17 cellular contexts compared by ENCODE assay signal in the genomic region with DNA sequence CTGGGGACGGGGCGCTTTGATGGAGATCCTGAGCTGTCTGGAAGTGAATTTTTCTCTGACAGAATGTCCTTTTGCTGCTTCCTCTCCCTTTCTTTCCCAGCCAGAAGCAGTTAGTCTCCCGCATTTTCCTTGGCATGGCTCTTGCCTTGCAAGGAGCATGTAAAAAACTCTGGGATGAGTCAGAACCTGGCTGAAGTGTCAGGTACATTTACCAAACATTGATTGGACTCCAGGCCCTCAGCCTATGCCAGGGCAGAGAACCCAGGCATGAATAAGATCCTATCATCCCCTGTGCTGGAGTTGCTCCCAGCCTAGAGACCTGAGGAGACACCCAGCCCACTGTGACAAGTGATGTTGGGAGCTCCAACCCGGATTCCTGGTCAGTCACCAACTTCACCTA. TPM values are rescaled to one million over a fixed set of nuclear protein-coding genes. Genes with fewer than 3 reads are reported as not detected.
DNase-seq lines count a peak whose midpoint lies in the region; ATAC-seq, FAIRE-seq and TF ChIP-seq lines count a peak whose summit lies in the region.
"Had no signal": no experiment of that assay in that cellular context is flagged by ENCODE, and none has a peak within 500 bp of the region (broad histone marks: within the 10 kb centered on the region; RNA-seq: fewer than 3 reads in every experiment).

No MANE protein-coding gene starts in this region.

- intact Hi-C loops in activated CD4-positive, alpha-beta T cell treated with anti-CD3 and anti-CD28 coated beads, Interleukin-2, amount 10 ng/mL, durations not matched to agents 24 days and 14 days (cut with micrococcal nuclease), result no loop called here
- intact Hi-C loops in cardiac septum (cut with DNase I), result no loop called here

- H3K27ac ChIP-seq in foreskin keratinocyte, result no peak overlapping the region
- H3K27ac ChIP-seq: Peyer's patch had no signal

- H3K27me3 ChIP-seq in bronchial epithelial cell (ENCODE audit: control insufficient read depth, insufficient read depth, low read length), result no peaks in the 10 kb centered on the region
- no peaks in the 10 kb centered on the region for H3K27me3 ChIP-seq in foreskin keratinocyte
- H3K27me3 ChIP-seq: Peyer's patch had no signal

- H3K4me3 Mint-ChIP-seq in stimulated activated naive B cell treated with anti-CD40 and anti-IgM and Interleukin-4, amounts not matched to agents 10 μg/mL and 1 μg/mL and 100 μg/mL, for 72 hours, result no peak overlapping the region
- no peak overlapping the region for H3K4me3 Mint-ChIP-seq in activated CD4-positive, alpha-beta T cell treated with anti-CD3 and anti-CD28 coated beads, Interleukin-2, amount 10 ng/mL, durations not matched to agents 24 days and 14 days
- H3K4me3 Mint-ChIP-seq: B cell; CD4-positive, alpha-beta T cell had no signal

- no peaks in the 10 kb centered on the region for H3K36me3 ChIP-seq in bronchial epithelial cell (ENCODE audit: control insufficient read depth, insufficient read depth, low read length)
- H3K36me3 ChIP-seq: Peyer's patch had no signal

- no peaks in the 10 kb centered on the region for H3K27me3 Mint-ChIP-seq in stimulated activated naive B cell treated with anti-CD40 and anti-IgM and Interleukin-4, amounts not matched to agents 10 μg/mL and 1 μg/mL and 100 μg/mL, for 72 hours
- H3K27me3 Mint-ChIP-seq in activated CD4-positive, alpha-beta T cell treated with anti-CD3 and anti-CD28 coated beads, Interleukin-2, amount 10 ng/mL, durations not matched to agents 24 days and 14 days, result no peaks in the 10 kb centered on the region
- H3K27me3 Mint-ChIP-seq: CD4-positive, alpha-beta T cell had no signal

- H3K27ac Mint-ChIP-seq in stimulated activated naive B cell treated with anti-CD40 and anti-IgM and Interleukin-4, amounts not matched to agents 10 μg/mL and 1 μg/mL and 100 μg/mL, for 72 hours, result peak overlapping the region; percentile 44
- H3K27ac Mint-ChIP-seq in activated CD4-positive, alpha-beta T cell treated with anti-CD3 and anti-CD28 coated beads, Interleukin-2, amount 10 ng/mL, durations not matched to agents 24 days and 14 days, result no peak overlapping the region
- H3K27ac Mint-ChIP-seq: B cell; CD4-positive, alpha-beta T cell had no signal

- ATAC-seq in foreskin keratinocyte, result peak; percentile 66
- no peak for ATAC-seq in stimulated activated naive B cell treated with anti-CD40 and anti-IgM and Interleukin-4, amounts not matched to agents 10 μg/mL and 1 μg/mL and 100 μg/mL, for 72 hours (replicated peaks)

- H3K9me3 Mint-ChIP-seq in stimulated activated naive B cell treated with anti-CD40 and anti-IgM and Interleukin-4, amounts not matched to agents 10 μg/mL and 1 μg/mL and 100 μg/mL, for 72 hours, result no peaks in the 10 kb centered on the region
- no peaks in the 10 kb centered on the region for H3K9me3 Mint-ChIP-seq in activated CD4-positive, alpha-beta T cell treated with anti-CD3 and anti-CD28 coated beads, Interleukin-2, amount 10 ng/mL, durations not matched to agents 24 days and 14 days
- H3K9me3 Mint-ChIP-seq: CD4-positive, alpha-beta T cell had no signal

- H3K4me3 ChIP-seq in bronchial epithelial cell (ENCODE audit: low read depth, low read length), result no peak overlapping the region
- H3K4me3 ChIP-seq: Peyer's patch had no signal

- TF ChIP-seq CTCF in bronchial epithelial cell (IDR thresholded peaks at IDR 0.05; ENCODE audit: insufficient read depth, low read length, severe bottlenecking) (no peak), foreskin keratinocyte (conservative IDR thresholded peaks at IDR 0.05) (no peak)

- H3K4me1 Mint-ChIP-seq in stimulated activated naive B cell treated with anti-CD40 and anti-IgM and Interleukin-4, amounts not matched to agents 10 μg/mL and 1 μg/mL and 100 μg/mL, for 72 hours, result no peaks in the 10 kb centered on the region
- H3K4me1 Mint-ChIP-seq in activated CD4-positive, alpha-beta T cell treated with anti-CD3 and anti-CD28 coated beads, Interleukin-2, amount 10 ng/mL, durations not matched to agents 24 days and 14 days, result no peaks in the 10 kb centered on the region
- H3K4me1 Mint-ChIP-seq: B cell had no signal

- H3K4me1 ChIP-seq in foreskin keratinocyte, result no peaks in the 10 kb centered on the region
- H3K4me1 ChIP-seq: Peyer's patch had no signal

- DNase-seq in NCI-H226, result peak; percentile 13
- peak; percentile 49 for DNase-seq in bronchial epithelial cell (ENCODE audit: low read depth)
- DNase-seq in foreskin keratinocyte, result peak in 1 of 2 donors; percentile 42
- DNase-seq in stimulated activated naive B cell treated with anti-CD40 and anti-IgM and Interleukin-4, amounts not matched to agents 10 μg/mL and 1 μg/mL and 100 μg/mL, for 72 hours, result no peak
- no peak for DNase-seq in activated CD4-positive, alpha-beta T cell treated with anti-CD3 and anti-CD28 coated beads, Interleukin-2, amount 10 ng/mL, durations not matched to agents 24 days and 14 days
- DNase-seq in activated CD8-positive, alpha-beta memory T cell treated with anti-CD3 and anti-CD28 coated beads for 24 hours, result no peak
- no peak for DNase-seq in cardiac septum (ENCODE audit: low spot score)
- DNase-seq: ACHN; CD4-positive, alpha-beta T cell; KG1; NCI-H1105 treated with DMSO at 0.1 percent for 48 hours; NCI-H187; NCI-H774; Peyer's patch; SHP77 had no signal

- H3K36me3 Mint-ChIP-seq in stimulated activated naive B cell treated with anti-CD40 and anti-IgM and Interleukin-4, amounts not matched to agents 10 μg/mL and 1 μg/mL and 100 μg/mL, for 72 hours, result no peaks in the 10 kb centered on the region
- H3K36me3 Mint-ChIP-seq in activated CD4-positive, alpha-beta T cell treated with anti-CD3 and anti-CD28 coated beads, Interleukin-2, amount 10 ng/mL, durations not matched to agents 24 days and 14 days (ENCODE audit: low read depth), result no peaks in the 10 kb centered on the region

- FAIRE-seq in bronchial epithelial cell (lab: Jason Lieb, UNC), result no peak
- FAIRE-seq: H1 had no signal

RNA-seq across cellular contexts. Expression of a gene that starts 21.6 kb away (rescaled TPM):
- total RNA-seq in bronchial epithelial cell, result 0.26 and 0.79 TPM in 2 replicates
- 0.67 and 0.99 TPM in 2 replicates for total RNA-seq in foreskin keratinocyte
- 0.32 and 0.37 TPM in 2 replicates for polyA plus RNA-seq in foreskin keratinocyte
- total RNA-seq in activated CD4-positive, alpha-beta T cell treated with anti-CD3 and anti-CD28 coated beads, Interleukin-2, amount 10 ng/mL, durations not matched to agents 24 days and 14 days, result 0.93 and 1.3 TPM in 2 replicates
- total RNA-seq in cardiac septum, result 6.7 TPM

Comparison
In these comparisons a context has a peak if more than half of its experiments do, and no peak if none do; other contexts are left out.
1. DNase-seq: peak in NCI-H226 (single experiment) and bronchial epithelial cell (single experiment); none in stimulated activated naive B cell treated with anti-CD40 and anti-IgM and Interleukin-4, amounts not matched to agents 10 μg/mL and 1 μg/mL and 100 μg/mL, for 72 hours (single experiment), activated CD4-positive, alpha-beta T cell treated with anti-CD3 and anti-CD28 coated beads, Interleukin-2, amount 10 ng/mL, durations not matched to agents 24 days and 14 days (single experiment), activated CD8-positive, alpha-beta memory T cell treated with anti-CD3 and anti-CD28 coated beads for 24 hours (single experiment) and cardiac septum (single experiment).